Comparison of ENCODE assay signal across 8 cellular contexts in genomic region chr2:96527052-96527964, GRCh38. TPM values are rescaled to one million over a fixed set of nuclear protein-coding genes. Genes with fewer than 3 reads are reported as not detected.
DNase-seq lines count a peak whose midpoint lies in the region; ATAC-seq and TF ChIP-seq lines count a peak whose summit lies in the region.

No MANE protein-coding gene starts in this region.

- 20% methylated on average over 39 of the region's 60 CpGs for WGBS in hepatocyte (ENCODE audit: low lambda C conversion rate, missing lambda C conversion rate)

- H3K79me2 ChIP-seq in KMS-11 (ENCODE audit: insufficient read depth, low read depth) (no peaks in the 10 kb centered on the region), hepatocyte (no peaks in the 10 kb centered on the region)

- no peaks in the 10 kb centered on the region for H3K9me3 ChIP-seq in hepatocyte (ENCODE audit: low read depth)
- no peaks in the 10 kb centered on the region for H3K9me3 ChIP-seq in WERI-Rb-1 (ENCODE audit: severe bottlenecking)

- H3K4me2 ChIP-seq in KMS-11 (peak overlapping the region; percentile 98), hepatocyte (peak overlapping the region; percentile 92)

- H3K4me1 ChIP-seq in KMS-11 (ENCODE audit: low read depth, poor library complexity, severe bottlenecking) (peaks cover 90% of the 10 kb centered on the region), hepatocyte (ENCODE audit: insufficient read depth) (peaks cover 17% of the 10 kb centered on the region)

- peak; percentile 87 for DNase-seq in activated effector memory CD4-positive, alpha-beta T cell treated with anti-CD3 and anti-CD28 coated beads, Interleukin-2, amount 50 U/mL, for 16 hours
- DNase-seq in hepatocyte (ENCODE audit: low spot score), result peak; percentile 65
- peak; percentile 61 to 71 (median 69) for DNase-seq in stimulated activated CD4-positive, alpha-beta T cell treated with anti-CD3 and anti-CD28 coated beads, Interleukin-12 subunit alpha, Interleukin-12 subunit beta, amount 100 ng/mL, for 48 hours (ENCODE audit: low read depth in 2 of 3, low spot score in 1 of 3)
- DNase-seq in HT-29 (ENCODE audit: low spot score), result no peak
- no peak for DNase-seq in WERI-Rb-1

- H3K36me3 ChIP-seq in KMS-11 (ENCODE audit: insufficient read depth) (no peaks in the 10 kb centered on the region), hepatocyte (replicated peaks; ENCODE audit: insufficient read depth, low read depth) (no peaks in the 10 kb centered on the region), WERI-Rb-1 (no peaks in the 10 kb centered on the region)

- H2AFZ ChIP-seq in KMS-11 (ENCODE audit: low read depth) (peak overlapping the region; percentile 8; the same call in 1 of the 2 replicates), hepatocyte (peak overlapping the region; percentile 72)

- H4K20me1 ChIP-seq in KMS-11 (ENCODE audit: insufficient read depth), result no peaks in the 10 kb centered on the region
- H4K20me1 ChIP-seq in hepatocyte (ENCODE audit: insufficient read depth, poor library complexity, severe bottlenecking), result no peaks in the 10 kb centered on the region

- TF ChIP-seq CTCF in KMS-11 (conservative IDR thresholded peaks at IDR 0.05; ENCODE audit: low read depth, low read length) (no peak), hepatocyte (IDR thresholded peaks at IDR 0.05; ENCODE audit: poor library complexity) (peak; percentile 43), WERI-Rb-1 (IDR thresholded peaks at IDR 0.05; ENCODE audit: low read depth, low read length) (no peak)

- H3K4me3 ChIP-seq in KMS-11 (IDR thresholded peaks at IDR 0.05; ENCODE audit: insufficient read depth, low read depth, low read length) (no peak overlapping the region), hepatocyte (peak overlapping the region; percentile 35), WERI-Rb-1 (ENCODE audit: low read depth, low read length) (no peak overlapping the region)

- ATAC-seq in GM18498 (IDR thresholded peaks at IDR 0.05; ENCODE audit: unreplicated experiment), result peak; percentile 41
- ATAC-seq in GM21423 (IDR thresholded peaks at IDR 0.05; ENCODE audit: unreplicated experiment), result no peak

- H3K27ac ChIP-seq in KMS-11, result peak overlapping the region; percentile 96
- H3K27ac ChIP-seq in hepatocyte, result peak overlapping the region; percentile 56
- no peak overlapping the region for H3K27ac ChIP-seq in WERI-Rb-1

- no peaks in the 10 kb centered on the region for H3K27me3 ChIP-seq in KMS-11 (ENCODE audit: insufficient read depth, low read depth)
- no peaks in the 10 kb centered on the region for H3K27me3 ChIP-seq in hepatocyte
- H3K27me3 ChIP-seq in WERI-Rb-1 (ENCODE audit: insufficient read depth, low read depth, severe bottlenecking), result no peaks in the 10 kb centered on the region

- H3K9ac ChIP-seq in KMS-11, result peak overlapping the region; percentile 95

- no peaks in the 10 kb centered on the region for H3K9me2 ChIP-seq in hepatocyte (replicated peaks; ENCODE audit: insufficient read depth)

RNA-seq across cellular contexts. Expression of gene ARID5A, which starts 9.2 kb away (rescaled TPM):
- 4.9 and 6.9 TPM in 2 replicates for total RNA-seq in hepatocyte
- 11.9 and 13.3 TPM in 2 replicates for polyA plus RNA-seq in hepatocyte
- total RNA-seq in HT-29 (2014; rRNA removed; shearing (Covaris generic)), result 2.5 and 3.2 TPM in 2 replicates

RNA-seq across cellular contexts. Expression of gene NEURL3, which starts 22.2 kb away (rescaled TPM):
- total RNA-seq in hepatocyte, result 6.2 and 8.1 TPM in 2 replicates
- 1.8 and 10.5 TPM in 2 replicates for polyA plus RNA-seq in hepatocyte
- 3.8 and 4.3 TPM in 2 replicates for total RNA-seq in HT-29 (2014; rRNA removed; shearing (Covaris generic))

Comparison
In these comparisons a context has a peak if more than half of its experiments do, and no peak if none do; other contexts are left out.
1. DNase-seq: peak in activated effector memory CD4-positive, alpha-beta T cell treated with anti-CD3 and anti-CD28 coated beads, Interleukin-2, amount 50 U/mL, for 16 hours (single experiment), hepatocyte (single experiment) and stimulated activated CD4-positive, alpha-beta T cell treated with anti-CD3 and anti-CD28 coated beads, Interleukin-12 subunit alpha, Interleukin-12 subunit beta, amount 100 ng/mL, for 48 hours (3 of 3); none in HT-29 (single experiment) and WERI-Rb-1 (single experiment).